ENCODE assay signal across 16 cellular contexts in genomic region chr9:78932849-78933627, GRCh38.
DNase-seq lines count a peak whose midpoint lies in the region; ATAC-seq and TF ChIP-seq lines count a peak whose summit lies in the region.
"Had no signal": no experiment of that assay in that cellular context is flagged by ENCODE, and none has a peak within 500 bp of the region (broad histone marks: within the 10 kb centered on the region; RNA-seq: fewer than 3 reads in every experiment).

No MANE protein-coding gene starts in this region.

- intact Hi-C loops in OCI-LY7 (cut with micrococcal nuclease; ENCODE audit: unreplicated experiment): no loop called here

- no peak for TF ChIP-seq CTCF in epithelial cell of esophagus (IDR thresholded peaks at IDR 0.05; ENCODE audit: insufficient read depth, low read depth, low read length, missing control alignments)
- no peak for TF ChIP-seq CTCF in OCI-LY7 (conservative IDR thresholded peaks at IDR 0.05; ENCODE audit: low read length)

- POLR2A ChIA-PET in OCI-LY7 (lab: Charles Lee): interaction anchor here (0.7 kb wide), 2 partner anchors 239 to 876 kb away, joined by 3 read pairs; no protein-coding TSS in a partner anchor

- no peaks in the 10 kb centered on the region for H3K79me2 ChIP-seq in OCI-LY7 (ENCODE audit: insufficient read depth, low read depth, low read length)

- H3K4me1 ChIP-seq in OCI-LY7 (ENCODE audit: insufficient read depth, low read length, poor library complexity, severe bottlenecking): no peaks in the 10 kb centered on the region
- H3K4me1 ChIP-seq: esophagus muscularis mucosa had no signal

- no peaks in the 10 kb centered on the region for H3K36me3 ChIP-seq in OCI-LY7 (ENCODE audit: insufficient read depth, low read length)
- H3K36me3 ChIP-seq: esophagus muscularis mucosa had no signal

- H3K9me2 ChIP-seq in OCI-LY7 (ENCODE audit: insufficient read depth, low read length): no peaks in the 10 kb centered on the region

- ATAC-seq in GM21515 (IDR thresholded peaks at IDR 0.05; ENCODE audit: unreplicated experiment): no peak
- ATAC-seq: activated CD4-positive, CD25-positive, alpha-beta regulatory T cell treated with anti-CD3 and anti-CD28 coated beads, Interleukin-2, amount 50 U/mL, for 24 hours; body of pancreas; naive thymus-derived CD8-positive, alpha-beta T cell; T-cell had no signal

- H2AFZ ChIP-seq in OCI-LY7 (ENCODE audit: low read length): no peak overlapping the region

- H3K9me3 ChIP-seq in OCI-LY7 (ENCODE audit: low read length): no peaks in the 10 kb centered on the region
- H3K9me3 ChIP-seq: body of pancreas, esophagus muscularis mucosa had no signal

- H3K27ac ChIP-seq in OCI-LY7 (ENCODE audit: low read depth, low read length, poor library complexity, severe bottlenecking): no peak overlapping the region
- H3K27ac ChIP-seq: body of pancreas, esophagus muscularis mucosa had no signal

- H3K4me3 ChIP-seq in epithelial cell of esophagus (ENCODE audit: low read length): no peak overlapping the region
- no peak overlapping the region for H3K4me3 ChIP-seq in OCI-LY7 (ENCODE audit: low read depth, low read length, poor library complexity, severe bottlenecking)
- H3K4me3 ChIP-seq: body of pancreas, esophagus muscularis mucosa had no signal

- no TSS peak for BruUV-seq in OCI-LY7 (replicated peaks; lab: Mats Ljungman, UMichigan)

- H3K4me2 ChIP-seq in OCI-LY7 (ENCODE audit: low read length): no peak overlapping the region

- H4K20me1 ChIP-seq in OCI-LY7 (ENCODE audit: insufficient read depth, low read length): no peaks in the 10 kb centered on the region

- CTCF ChIA-PET in OCI-LY7 (lab: Charles Lee; ENCODE audit: unreplicated experiment): no interaction called here

- peak; percentile 89 for DNase-seq in EH (ENCODE audit: low read depth)
- DNase-seq in NCI-H2107 treated with DMSO at 0.1 percent for 48 hours (lab: John Stamatoyannopoulos, UW; ENCODE audit: unreplicated experiment): peak; percentile 12
- DNase-seq in epithelial cell of esophagus (ENCODE audit: low read depth): peak; percentile 68
- peak; percentile 59 for DNase-seq in non-pigmented ciliary epithelial cell (ENCODE audit: low read depth)
- DNase-seq in OCI-M2 (lab: John Stamatoyannopoulos, UW; ENCODE audit: unreplicated experiment): no peak
- DNase-seq in NCI-H446 (lab: John Stamatoyannopoulos, UW): no peak
- DNase-seq in OCI-LY7 (ENCODE audit: low spot score): no peak
- DNase-seq: activated T-cell treated with anti-CD3 and anti-CD28 coated beads, Interleukin-2, amount 50 U/mL, for 48 hours; body of pancreas; islet precursor cell; naive thymus-derived CD8-positive, alpha-beta T cell; NCI-H1092; T-cell had no signal

Comparison
In these comparisons a context has a peak if more than half of its experiments do, and no peak if none do; other contexts are left out.
1. DNase-seq: peak in EH (single experiment), NCI-H2107 treated with DMSO at 0.1 percent for 48 hours (single experiment), epithelial cell of esophagus (single experiment) and non-pigmented ciliary epithelial cell (single experiment); none in OCI-M2 (single experiment), NCI-H446 (0 of 2) and OCI-LY7 (single experiment).